In the genomic region with DNA sequence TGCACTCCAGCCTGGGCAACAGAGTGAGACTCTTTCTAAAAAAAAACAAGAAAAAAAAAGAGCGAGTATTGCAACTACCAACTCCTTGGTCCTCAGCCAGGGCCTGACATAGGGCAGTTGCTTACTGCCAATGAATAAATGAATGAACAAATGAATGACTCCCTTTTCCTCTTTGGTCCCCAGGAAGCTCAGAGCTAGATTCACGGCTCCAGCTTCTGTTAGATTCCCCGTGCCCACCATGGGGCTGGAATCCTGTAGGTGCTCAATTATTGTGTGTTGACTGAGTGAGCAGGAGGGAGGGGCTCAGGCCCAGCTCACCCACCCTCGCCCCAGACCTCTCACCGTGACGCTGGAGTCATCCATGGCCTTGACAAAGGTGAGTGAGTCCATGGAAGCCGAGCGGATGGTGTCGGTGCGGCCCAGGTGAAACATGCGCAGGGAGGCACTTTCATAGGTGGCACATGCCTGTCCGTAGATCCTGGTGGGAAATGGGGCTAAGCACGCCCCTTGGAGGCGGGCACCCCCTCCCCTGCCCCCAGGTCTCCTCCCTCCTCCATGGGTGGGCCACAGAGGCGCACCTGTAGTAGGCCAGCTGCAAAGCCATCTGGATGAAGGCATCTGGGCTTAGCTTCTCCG, we compare ENCODE assay signal across 27 cellular contexts. TPM values are rescaled to one million over a fixed set of nuclear protein-coding genes. Genes with fewer than 3 reads are reported as not detected.
DNase-seq lines count a peak whose midpoint lies in the region; ATAC-seq, FAIRE-seq and TF ChIP-seq lines count a peak whose summit lies in the region.
"Had no signal": no experiment of that assay in that cellular context is flagged by ENCODE, and none has a peak within 500 bp of the region (broad histone marks: within the 10 kb centered on the region; RNA-seq: fewer than 3 reads in every experiment).

No MANE protein-coding gene starts in this region.

- H3K36me3 Mint-ChIP-seq in mesothelial cell of epicardium = peaks cover 9% of the 10 kb centered on the region

- H3K27me3 ChIP-seq in K562 (ENCODE audit: control insufficient read depth in 2 of 2, insufficient read depth in 2 of 2, low read length in 2 of 2) (no peaks in the 10 kb centered on the region), osteoblast (ENCODE audit: insufficient read depth, low read length) (no peaks in the 10 kb centered on the region)
- H3K27me3 ChIP-seq: BE2C, BLaER1 had no signal

- H3K4me3 Mint-ChIP-seq in mesothelial cell of epicardium = no peak overlapping the region
- H3K4me3 Mint-ChIP-seq: CD14-positive monocyte; CD4-positive, alpha-beta memory T cell; CD4-positive, CD25-positive, alpha-beta regulatory T cell; CD8-positive, alpha-beta memory T cell had no signal

- no peaks in the 10 kb centered on the region for H3K9me3 ChIP-seq in K562 (replicated peaks; ENCODE audit: control insufficient read depth, insufficient read depth, low read depth, low read length)
- no peaks in the 10 kb centered on the region for H3K9me3 ChIP-seq in osteoblast (ENCODE audit: low read depth, low read length)
- H3K9me3 ChIP-seq: BE2C, BLaER1 had no signal

- no peaks in the 10 kb centered on the region for H3K36me3 ChIP-seq in K562 (ENCODE audit: control insufficient read depth, insufficient read depth, low read length)
- peaks cover 12% of the 10 kb centered on the region for H3K36me3 ChIP-seq in osteoblast (ENCODE audit: insufficient read depth, low read length)
- H3K36me3 ChIP-seq: BE2C had no signal

- H3K4me1 ChIP-seq in K562 (replicated peaks in 1 of 2; ENCODE audit: control insufficient read depth in 2 of 2, insufficient read depth in 2 of 2, low read length in 2 of 2) = peaks cover 11 to 42% of the 10 kb centered on the region in 2 experiments
- no peaks in the 10 kb centered on the region for H3K4me1 ChIP-seq in osteoblast (ENCODE audit: insufficient read depth, low read length)

- no TSS peak for BruUV-seq in K562 (replicated peaks; lab: Mats Ljungman, UMichigan)

- CTCF ChIA-PET in K562 (lab: Yijun Ruan, JAX; ENCODE audit: low intra/inter-chr PET ratio) = interaction anchor here (0.6 kb wide), 1 partner anchor 91 kb away, joined by 3 read pairs; no protein-coding TSS in a partner anchor

- TF ChIP-seq CTCF in K562 (IDR thresholded peaks at IDR 0.05 in 2 of 3, conservative IDR thresholded peaks at IDR 0.05 in 1 of 3; ENCODE audit: insufficient read depth in 2 of 3, low read depth in 1 of 3, low read length in 3 of 3) (no peak), mesothelial cell of epicardium (IDR thresholded peaks at IDR 0.05; ENCODE audit: unreplicated experiment) (no peak), osteoblast (IDR thresholded peaks at IDR 0.05; ENCODE audit: extremely low read depth, low read depth, low read length) (no peak)

- H3K79me2 ChIP-seq in K562 (ENCODE audit: control insufficient read depth, insufficient read depth, low read length) (no peaks in the 10 kb centered on the region), osteoblast (ENCODE audit: insufficient read depth, low read length) (no peaks in the 10 kb centered on the region)

- TF ChIP-seq POLR2A in K562 (conservative IDR thresholded peaks at IDR 0.05) = no peak

- no peak for TF ChIP-seq EP300 in K562 (IDR thresholded peaks at IDR 0.05; ENCODE audit: low read length)

- peaks cover 4% of the 10 kb centered on the region for H3K4me1 Mint-ChIP-seq in mesothelial cell of epicardium
- H3K4me1 Mint-ChIP-seq: CD14-positive monocyte; CD4-positive, alpha-beta memory T cell; CD4-positive, CD25-positive, alpha-beta regulatory T cell; CD8-positive, alpha-beta memory T cell had no signal

- intact Hi-C loops in K562 (cut with micrococcal nuclease) = no loop called here

- no peak overlapping the region for H3K9ac ChIP-seq in K562 (ENCODE audit: insufficient read depth in 1 of 2, low read depth in 2 of 2, low read length in 2 of 2)
- H3K9ac ChIP-seq: BLaER1 had no signal

- no peak overlapping the region for H2AFZ ChIP-seq in K562 (ENCODE audit: low read depth, low read length)
- H2AFZ ChIP-seq in osteoblast (ENCODE audit: low read length) = no peak overlapping the region

- TF ChIP-seq RAD21 in K562 (CRISPR knock-in tag; conservative IDR thresholded peaks at IDR 0.05 in 1 of 2, IDR thresholded peaks at IDR 0.05 in 1 of 2) = no peak

- 80% methylated on average over 12 of the region's 16 CpGs for WGBS in K562 (ENCODE audit: insufficient coverage, low coverage, missing lambda C conversion rate)

- H3K27ac ChIP-seq in K562 (ENCODE audit: extremely low read depth, low read depth, low read length) (no peak overlapping the region), osteoblast (ENCODE audit: low read depth, low read length) (no peak overlapping the region)
- H3K27ac ChIP-seq: BLaER1 had no signal

- POLR2A ChIA-PET in K562 (lab: Yijun Ruan, JAX) = interaction anchor here (2.3 kb wide), 1 partner anchor 11 kb away, joined by 11 read pairs; no protein-coding TSS in a partner anchor

- H3K27ac Mint-ChIP-seq in mesothelial cell of epicardium = peak overlapping the region; percentile 4
- H3K27ac Mint-ChIP-seq: CD4-positive, alpha-beta memory T cell; CD4-positive, CD25-positive, alpha-beta regulatory T cell had no signal

- FAIRE-seq in K562 (lab: Jason Lieb, UNC) = no peak
- FAIRE-seq: A204.1, GM12878, GM12892, GM18507 had no signal

- H3K9me1 ChIP-seq in K562 (ENCODE audit: control insufficient read depth, insufficient read depth, low read length) = no peaks in the 10 kb centered on the region

- in situ Hi-C loops in K562 (cut with MboI) = no loop called here

- H3K9me3 Mint-ChIP-seq in mesothelial cell of epicardium = no peaks in the 10 kb centered on the region
- H3K9me3 Mint-ChIP-seq: CD14-positive monocyte; CD4-positive, alpha-beta memory T cell; CD4-positive, CD25-positive, alpha-beta regulatory T cell; CD8-positive, alpha-beta memory T cell had no signal

- no peaks in the 10 kb centered on the region for H3K27me3 Mint-ChIP-seq in mesothelial cell of epicardium (ENCODE audit: low read depth)
- H3K27me3 Mint-ChIP-seq: CD4-positive, alpha-beta memory T cell; CD4-positive, CD25-positive, alpha-beta regulatory T cell; CD8-positive, alpha-beta memory T cell had no signal

- DNase-seq in K562 (ENCODE audit: extremely low read depth in 1 of 4, low spot score in 3 of 4) (no peak), mesothelial cell of epicardium (ENCODE audit: low spot score in 2 of 2, unreplicated experiment in 2 of 2) (no peak), osteoblast (ENCODE audit: insufficient read length, low spot score, missing footprints) (peak; percentile 67), KG1 (lab: John Stamatoyannopoulos, UW) (no peak)
- no peak for DNase-seq in activated CD4-positive, alpha-beta T cell treated with anti-CD3 and anti-CD28 coated beads, Interleukin-2, amount 50 U/mL, for 1 hour
- DNase-seq: 8988T; ACHN; BE2C; C1 segment of cervical spinal cord; CD4-positive, alpha-beta memory T cell; CD4-positive, CD25-positive, alpha-beta regulatory T cell; CD8-positive, alpha-beta memory T cell; COR-L47; DMS 273 treated with DMSO at 0.1 percent for 48 hours; DMS153; DMS53; DMS79; DND-41; EL; GDM1 had no signal

- H3K4me2 ChIP-seq in K562 (ENCODE audit: insufficient read depth, low read length) (no peak overlapping the region), osteoblast (ENCODE audit: insufficient read depth, low read length) (no peak overlapping the region)
- H3K4me2 ChIP-seq: BLaER1 had no signal

- H4K20me1 ChIP-seq in K562 (replicated peaks; ENCODE audit: control insufficient read depth, insufficient read depth, low read length) (no peaks in the 10 kb centered on the region), osteoblast (ENCODE audit: insufficient read depth, low read length) (no peaks in the 10 kb centered on the region)
- H4K20me1 ChIP-seq: BLaER1 had no signal

- ATAC-seq in K562 (no peak), GM21717 (IDR thresholded peaks at IDR 0.05; ENCODE audit: unreplicated experiment) (no peak)
- ATAC-seq: GM12878 had no signal

- H3K4me3 ChIP-seq in K562 (no peak overlapping the region), osteoblast (ENCODE audit: insufficient read depth, low read length) (no peak overlapping the region)
- H3K4me3 ChIP-seq: BLaER1, GM12878 had no signal

RNA-seq across cellular contexts. Expression of a gene that starts 12.8 kb away (rescaled TPM):
- 9.6 and 13.0 TPM in 2 replicates for total RNA-seq in K562 (2011; cell fraction: chromatin; rRNA removed; ENCODE audit: low replicate concordance)
- 6.7 and 10.3 TPM in 2 replicates for total RNA-seq in K562 (2011; cell fraction: nucleolus; rRNA removed)
- 6.0 and 8.1 TPM in 2 replicates for total RNA-seq in K562 (2011; cell fraction: nucleoplasm; rRNA removed)
- total RNA-seq in K562 (2014; rRNA removed) = 8.2 and 10.1 TPM in 2 replicates
- 2.7 and 3.7 TPM in 2 replicates for total RNA-seq in K562 (2014; rRNA removed; fragmentation: Illumina TruSeq; extraction: Trizol)
- 4.7 and 4.8 TPM in 2 replicates for total RNA-seq in K562 (2015; rRNA removed; fragmentation: Illumina TruSeq; extraction: Trizol)
- total RNA-seq in K562 (2021) = 13.8 and 14.8 TPM in 2 replicates
- polyA plus RNA-seq in K562 (2011; rRNA removed) = 5.4 and 9.6 TPM in 2 replicates
- 8.6 and 11.9 TPM in 2 replicates for polyA plus RNA-seq in K562 (2011; cell fraction: cytosol; rRNA removed)
- polyA plus RNA-seq in K562 (2011; cell fraction: nucleus; rRNA removed) = 12.2 and 15.8 TPM in 2 replicates
- polyA plus RNA-seq in K562 (2012) = 10.9 and 22.6 TPM in 2 replicates
- 7.4 and 11.7 TPM in 2 replicates for polyA plus RNA-seq in K562 (2014; fragmentation: Illumina TruSeq; extraction: Trizol)
- polyA plus RNA-seq in K562 (2014; fragmentation: Nextera tagmentation; extraction: Ambion mirVana) = under 1 TPM; 0.20 to 0.67 TPM
- 6.2 and 6.3 TPM in 2 replicates for polyA plus RNA-seq in K562 (2014; rRNA removed)
- polyA minus RNA-seq in K562 (2011; rRNA and poly(A)+ RNA removed) = 5.0 and 5.1 TPM in 2 replicates
- 7.5 and 12.5 TPM in 2 replicates for polyA minus RNA-seq in K562 (2011; cell fraction: cytosol; rRNA and poly(A)+ RNA removed)
- 2.2 and 4.3 TPM in 2 replicates for polyA minus RNA-seq in K562 (2011; cell fraction: nucleus; rRNA and poly(A)+ RNA removed)
- total RNA-seq in mesothelial cell of epicardium = 26.4 to 27.6 TPM (median 26.4 TPM) in 3 replicates
- 64.8 and 79.6 TPM in 2 replicates for total RNA-seq in osteoblast

RNA-seq across cellular contexts. Expression of a gene that starts 13.4 kb away (rescaled TPM):
- 42.2 and 97.6 TPM in 2 replicates for total RNA-seq in K562 (2011; cell fraction: chromatin; rRNA removed; ENCODE audit: low replicate concordance)
- 57.8 and 60.5 TPM in 2 replicates for total RNA-seq in K562 (2011; cell fraction: nucleolus; rRNA removed)
- total RNA-seq in K562 (2011; cell fraction: nucleoplasm; rRNA removed) = 50.5 and 57.4 TPM in 2 replicates
- total RNA-seq in K562 (2014; rRNA removed) (87.7 and 122 TPM in 2 replicates), K562 (2014; rRNA removed; fragmentation: Illumina TruSeq; extraction: Trizol) (54.0 and 58.6 TPM in 2 replicates), K562 (2015; rRNA removed; fragmentation: Illumina TruSeq; extraction: Trizol) (73.0 and 77.4 TPM in 2 replicates), K562 (2021) (109 and 119 TPM in 2 replicates), mesothelial cell of epicardium (157 to 164 TPM (median 160 TPM) in 3 replicates), osteoblast (64.8 and 73.5 TPM in 2 replicates)
- polyA plus RNA-seq in K562 (2011; rRNA removed) (106 and 121 TPM in 2 replicates), K562 (2014; fragmentation: Illumina TruSeq; extraction: Trizol) (72.6 and 83.7 TPM in 2 replicates), K562 (2014; fragmentation: Nextera tagmentation; extraction: Ambion mirVana) (1 to 10 TPM; 1.7 to 3.4 TPM), K562 (2014; rRNA removed) (60.6 and 66.3 TPM in 2 replicates)
- 85.0 and 104 TPM in 2 replicates for polyA plus RNA-seq in K562 (2011; cell fraction: cytosol; rRNA removed)
- 59.1 and 61.5 TPM in 2 replicates for polyA plus RNA-seq in K562 (2011; cell fraction: nucleus; rRNA removed)
- 76.9 and 94.0 TPM in 2 replicates for polyA plus RNA-seq in K562 (2012)
- 99.5 and 120 TPM in 2 replicates for polyA minus RNA-seq in K562 (2011; rRNA and poly(A)+ RNA removed)
- 61.5 and 61.9 TPM in 2 replicates for polyA minus RNA-seq in K562 (2011; cell fraction: cytosol; rRNA and poly(A)+ RNA removed)
- 15.3 and 28.9 TPM in 2 replicates for polyA minus RNA-seq in K562 (2011; cell fraction: nucleus; rRNA and poly(A)+ RNA removed)

RNA-seq across cellular contexts. Expression of a gene that starts 16.9 kb away (rescaled TPM):
- 25.1 and 61.9 TPM in 2 replicates for total RNA-seq in K562 (2011; cell fraction: chromatin; rRNA removed; ENCODE audit: low replicate concordance)
- 71.3 and 71.4 TPM in 2 replicates for total RNA-seq in K562 (2011; cell fraction: nucleolus; rRNA removed)
- total RNA-seq in K562 (2011; cell fraction: nucleoplasm; rRNA removed) = 60.4 and 62.9 TPM in 2 replicates
- total RNA-seq in K562 (2014; rRNA removed) (25.2 and 28.7 TPM in 2 replicates), K562 (2014; rRNA removed; fragmentation: Illumina TruSeq; extraction: Trizol) (16.1 and 20.1 TPM in 2 replicates), K562 (2015; rRNA removed; fragmentation: Illumina TruSeq; extraction: Trizol) (29.8 and 30.5 TPM in 2 replicates), K562 (2021) (37.5 and 39.8 TPM in 2 replicates), mesothelial cell of epicardium (16.9 to 21.5 TPM (median 20.0 TPM) in 3 replicates), osteoblast (10.3 and 10.5 TPM in 2 replicates)
- polyA plus RNA-seq in K562 (2011; rRNA removed) (33.4 and 36.2 TPM in 2 replicates), K562 (2014; fragmentation: Illumina TruSeq; extraction: Trizol) (34.6 and 38.7 TPM in 2 replicates), K562 (2014; fragmentation: Nextera tagmentation; extraction: Ambion mirVana) (10 to 100 TPM in 1 of 2 experiments, 1 to 10 TPM in 1; 3.0 to 19.2 TPM), K562 (2014; rRNA removed) (36.5 and 40.5 TPM in 2 replicates)
- 45.2 and 65.3 TPM in 2 replicates for polyA plus RNA-seq in K562 (2011; cell fraction: cytosol; rRNA removed)
- 50.0 and 61.6 TPM in 2 replicates for polyA plus RNA-seq in K562 (2011; cell fraction: nucleus; rRNA removed)
- 21.4 and 22.1 TPM in 2 replicates for polyA plus RNA-seq in K562 (2012)
- 19.4 and 20.2 TPM in 2 replicates for polyA minus RNA-seq in K562 (2011; rRNA and poly(A)+ RNA removed)
- 11.6 and 13.9 TPM in 2 replicates for polyA minus RNA-seq in K562 (2011; cell fraction: cytosol; rRNA and poly(A)+ RNA removed)
- polyA minus RNA-seq in K562 (2011; cell fraction: nucleus; rRNA and poly(A)+ RNA removed) = 9.4 and 14.6 TPM in 2 replicates
